ENCODE assay signal across 17 cellular contexts in the genomic region with DNA sequence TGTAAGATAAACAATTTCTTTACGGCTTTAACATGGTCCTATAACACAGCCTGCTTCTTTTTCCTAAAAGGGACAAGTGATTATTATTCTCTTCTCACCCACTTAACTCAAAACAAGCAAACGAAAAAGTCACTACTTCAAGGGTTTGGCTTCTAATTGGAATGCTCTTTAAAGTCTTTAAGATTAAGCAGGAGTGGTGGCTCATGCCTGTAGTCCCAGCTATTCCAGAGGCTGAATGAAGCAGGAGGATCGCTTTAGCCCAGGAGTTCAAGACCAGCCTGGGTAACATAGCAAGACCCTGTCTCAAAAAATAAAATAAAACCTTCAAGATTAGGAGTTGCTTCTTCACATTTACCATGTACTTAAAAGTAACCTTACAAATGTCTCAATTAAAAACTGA.
"Had no signal": no experiment of that assay in that cellular context is flagged by ENCODE, and none has a peak within 500 bp of the region (broad histone marks: within the 10 kb centered on the region; RNA-seq: fewer than 3 reads in every experiment).

No MANE protein-coding gene starts in this region.

- H3K36me3 ChIP-seq: MG63 had no signal

- H3K27ac ChIP-seq: PC-9 had no signal

- H3K9me3 Mint-ChIP-seq: activated naive CD4-positive, alpha-beta T cell treated with anti-CD3 and anti-CD28 coated beads, Interleukin-2, amount 50 U/mL, for 24 hours; activated T-helper 1 cell treated with anti-CD3 and anti-CD28 coated beads, Interleukin-12 subunit alpha, Interleukin-12 subunit beta, Interleukin-2, Interleukin-4 antibody, amounts not matched to agents 30 ng/mL and 10 ng/mL and 1 ng/mL, durations not matched to agents 14 hours and 24 hours and 36 hours; brain; T-helper 1 cell treated with Interleukin-12 subunit alpha and Interleukin-12 subunit beta and Interleukin-4 antibody, amounts not matched to agents 30 μg/mL and 1 μg/mL, for 36 hours; WTC11 had no signal

- DNase-seq: activated CD4-positive, alpha-beta T cell treated with anti-CD3 and anti-CD28 coated beads, Interleukin-2, amount 50 U/mL, for 4 hours; activated CD4-positive, CD25-positive, alpha-beta regulatory T cell treated with anti-CD3 and anti-CD28 coated beads, Interleukin-2, amount 50 U/mL, for 72 hours; activated effector memory CD4-positive, alpha-beta T cell treated with Interleukin-2 at 50 U/mL for 16 hours; activated naive CD4-positive, alpha-beta T cell; activated T-cell treated with anti-CD3 and anti-CD28 coated beads, Interleukin-2, amount 50 U/mL, for 1 hour; KG1; NCI-H2171; NCI-H2227 treated with DMSO at 0.1 percent for 48 hours had no signal

- H3K4me3 Mint-ChIP-seq: activated CD8-positive, alpha-beta T cell treated with anti-CD3 and anti-CD28 coated beads, Interleukin-2, amount 10 ng/mL, durations not matched to agents 7 days and 5 days; activated naive CD4-positive, alpha-beta T cell treated with anti-CD3 and anti-CD28 coated beads, Interleukin-2, amount 50 U/mL, for 24 hours; activated T-helper 1 cell treated with anti-CD3 and anti-CD28 coated beads, Interleukin-12 subunit alpha, Interleukin-12 subunit beta, Interleukin-2, Interleukin-4 antibody, amounts not matched to agents 30 ng/mL and 10 ng/mL and 1 ng/mL, durations not matched to agents 14 hours and 24 hours and 36 hours; brain; IgD-negative memory B cell; T-helper 1 cell treated with Interleukin-12 subunit alpha and Interleukin-12 subunit beta and Interleukin-4 antibody, amounts not matched to agents 30 μg/mL and 1 μg/mL, for 36 hours; WTC11 had no signal

- H3K27ac Mint-ChIP-seq: activated CD8-positive, alpha-beta T cell treated with anti-CD3 and anti-CD28 coated beads, Interleukin-2, amount 10 ng/mL, durations not matched to agents 7 days and 5 days; activated naive CD4-positive, alpha-beta T cell treated with anti-CD3 and anti-CD28 coated beads, Interleukin-2, amount 50 U/mL, for 24 hours; activated T-helper 1 cell treated with anti-CD3 and anti-CD28 coated beads, Interleukin-12 subunit alpha, Interleukin-12 subunit beta, Interleukin-2, Interleukin-4 antibody, amounts not matched to agents 30 ng/mL and 10 ng/mL and 1 ng/mL, durations not matched to agents 14 hours and 24 hours and 36 hours; brain; IgD-negative memory B cell; T-helper 1 cell treated with Interleukin-12 subunit alpha and Interleukin-12 subunit beta and Interleukin-4 antibody, amounts not matched to agents 30 μg/mL and 1 μg/mL, for 36 hours had no signal

- H3K4me2 ChIP-seq: PC-9 had no signal

- H3K4me3 ChIP-seq: MG63, PC-9 had no signal

- ATAC-seq: activated CD8-positive, alpha-beta T cell treated with anti-CD3 and anti-CD28 coated beads, Interleukin-2, amount 10 ng/mL, durations not matched to agents 7 days and 5 days had no signal

- H3K4me1 Mint-ChIP-seq: activated naive CD4-positive, alpha-beta T cell treated with anti-CD3 and anti-CD28 coated beads, Interleukin-2, amount 50 U/mL, for 24 hours; WTC11 had no signal

- H2AFZ ChIP-seq: PC-9 had no signal

- H3K9me3 ChIP-seq: MG63 had no signal

- H3K27me3 ChIP-seq: MG63 had no signal

- H3K36me3 Mint-ChIP-seq: activated naive CD4-positive, alpha-beta T cell treated with anti-CD3 and anti-CD28 coated beads, Interleukin-2, amount 50 U/mL, for 24 hours; brain; IgD-negative memory B cell; WTC11 had no signal
